Comparison of ENCODE assay signal across 9 cellular contexts in genomic region chr11:27694992-27695391, GRCh38. TPM values are rescaled to one million over a fixed set of nuclear protein-coding genes. Genes with fewer than 3 reads are reported as not detected.
A peak's percentile ranks its signal among the peaks of the same experiment; 100 is the strongest.
DNase-seq lines count a peak whose midpoint lies in the region; ATAC-seq and TF ChIP-seq lines count a peak whose summit lies in the region.
"Had no signal": no experiment of that assay in that cellular context is flagged by ENCODE, and none has a peak within 500 bp of the region (broad histone marks: within the 10 kb centered on the region; RNA-seq: fewer than 3 reads in every experiment).

No MANE protein-coding gene starts in this region.

- H3K9me3 ChIP-seq in Caco-2 (no peaks in the 10 kb centered on the region), RWPE2 (ENCODE audit: severe bottlenecking) (no peaks in the 10 kb centered on the region), testis (no peaks in the 10 kb centered on the region)

- 40 to 55% methylated on average over 3 of the region's 3 CpGs for WGBS in testis, 2 donors

- no peak overlapping the region for H3K4me3 Mint-ChIP-seq in Caco-2 (ENCODE audit: unreplicated experiment)
- H3K4me3 Mint-ChIP-seq: IgD-negative memory B cell had no signal

- H3K36me3 ChIP-seq in Caco-2 (ENCODE audit: control insufficient read depth, insufficient read depth, low read length), result no peaks in the 10 kb centered on the region
- no peaks in the 10 kb centered on the region for H3K36me3 ChIP-seq in RWPE2 (ENCODE audit: low read depth)
- no peaks in the 10 kb centered on the region for H3K36me3 ChIP-seq in testis (ENCODE audit: low read depth, missing control alignments)

- CTCF ChIA-PET in Caco-2 (lab: Charles Lee), result interaction anchor here (0.6 to 1.5 kb wide), 5 partner anchors 11 to 1465 kb away, joined by 3 to 6 read pairs (median 3); no protein-coding TSS in a partner anchor

- H3K4me1 ChIP-seq in Caco-2 (peaks cover 17% of the 10 kb centered on the region), RWPE2 (ENCODE audit: insufficient read depth, poor library complexity, severe bottlenecking) (peaks cover 13% of the 10 kb centered on the region), testis (peaks cover 15% of the 10 kb centered on the region)

- no peaks in the 10 kb centered on the region for H3K9me3 Mint-ChIP-seq in Caco-2 (ENCODE audit: unreplicated experiment)

- no peak overlapping the region for H3K4me3 ChIP-seq in Caco-2 (ENCODE audit: low read depth, low read length)
- H3K4me3 ChIP-seq in RWPE2 (ENCODE audit: severe bottlenecking), result no peak overlapping the region
- H3K4me3 ChIP-seq in testis, result no peak overlapping the region

- H3K27me3 Mint-ChIP-seq in Caco-2 (ENCODE audit: insufficient read depth, unreplicated experiment), result no peaks in the 10 kb centered on the region

- intact Hi-C loops in Caco-2 (cut with micrococcal nuclease; ENCODE audit: unreplicated experiment), result loop anchor here (1.0 to 10.0 kb wide), 8 partner anchors 170 to 1639 kb away; no protein-coding TSS in a partner anchor
- intact Hi-C loops in testis (cut with DNase I; ENCODE audit: low total_unique reads), result no loop called here

- H3K4me1 Mint-ChIP-seq in Caco-2 (ENCODE audit: low read depth, unreplicated experiment), result peaks cover 20% of the 10 kb centered on the region

- no peaks in the 10 kb centered on the region for H3K36me3 Mint-ChIP-seq in Caco-2 (ENCODE audit: insufficient read depth, unreplicated experiment)

- peak; percentile 27 to 58 for TF ChIP-seq CTCF in Caco-2 (IDR thresholded peaks at IDR 0.05; ENCODE audit: insufficient read depth in 1 of 2, low read depth in 1 of 2, low read length in 1 of 2, severe bottlenecking in 1 of 2, unreplicated experiment in 1 of 2)
- peak; percentile 66 for TF ChIP-seq CTCF in RWPE2 (IDR thresholded peaks at IDR 0.05; ENCODE audit: poor library complexity, severe bottlenecking)
- TF ChIP-seq CTCF in testis (IDR thresholded peaks at IDR 0.05), result no peak

- no peaks in the 10 kb centered on the region for H3K27me3 ChIP-seq in Caco-2 (replicated peaks; ENCODE audit: control insufficient read depth, insufficient read depth, low read length)
- H3K27me3 ChIP-seq in RWPE2 (ENCODE audit: insufficient read depth, poor library complexity, severe bottlenecking), result no peaks in the 10 kb centered on the region
- H3K27me3 ChIP-seq in testis, result no peaks in the 10 kb centered on the region

- BruUV-seq in Caco-2 (replicated peaks; lab: Mats Ljungman, UMichigan), result no TSS peak

- no peak for TF ChIP-seq POLR2A in testis (IDR thresholded peaks at IDR 0.05)

- no peak overlapping the region for H3K27ac ChIP-seq in RWPE2 (ENCODE audit: poor library complexity, severe bottlenecking)
- H3K27ac ChIP-seq in testis, result no peak overlapping the region

- POLR2A ChIA-PET in Caco-2 (lab: Charles Lee), result interaction anchor here (0.6 to 0.7 kb wide), 3 partner anchors 24 to 425 kb away, joined by 5 to 7 read pairs (median 6); partner anchors contain the start of gene LIN7C

- DNase-seq in Caco-2, result no peak
- DNase-seq in HCEC 1CT, result peak; percentile 66
- DNase-seq in RWPE2 (ENCODE audit: low spot score), result no peak
- DNase-seq in iris pigment epithelial cell (ENCODE audit: low read depth), result peak; percentile 43
- no peak for DNase-seq in stimulated activated CD4-positive, alpha-beta T cell treated with anti-CD3 and anti-CD28 coated beads, Interleukin-12 subunit alpha, Interleukin-12 subunit beta, amount 100 ng/mL, for 4 hours
- no peak for DNase-seq in activated T-cell treated with anti-CD3 and anti-CD28 coated beads, Interleukin-2, amount 50 U/mL, for 48 hours
- no peak for DNase-seq in testis

- no peak for ATAC-seq in RWPE2 (ENCODE audit: low read depth)
- no peak for ATAC-seq in GM21619 (IDR thresholded peaks at IDR 0.05; ENCODE audit: unreplicated experiment)

- no peak overlapping the region for H3K27ac Mint-ChIP-seq in Caco-2 (ENCODE audit: unreplicated experiment)
- H3K27ac Mint-ChIP-seq: IgD-negative memory B cell had no signal

RNA-seq across cellular contexts. Expression of gene BDNF, which starts 5.3 kb away (rescaled TPM):
- total RNA-seq in Caco-2 (2022), result 7.2 and 8.5 TPM in 2 replicates
- total RNA-seq in testis, result under 1 TPM; 0.62 to 0.87 TPM
- polyA plus RNA-seq in testis (ENCODE audit: insufficient read depth, low read depth, low replicate concordance), result 1.1 TPM
- polyA plus RNA-seq: IgD-negative memory B cell had no signal

Comparison
In these comparisons a context has a peak if more than half of its experiments do, and no peak if none do; other contexts are left out.
1. DNase-seq: peak in HCEC 1CT (single experiment) and iris pigment epithelial cell (single experiment); none in Caco-2 (0 of 2), RWPE2 (single experiment), stimulated activated CD4-positive, alpha-beta T cell treated with anti-CD3 and anti-CD28 coated beads, Interleukin-12 subunit alpha, Interleukin-12 subunit beta, amount 100 ng/mL, for 4 hours (single experiment), activated T-cell treated with anti-CD3 and anti-CD28 coated beads, Interleukin-2, amount 50 U/mL, for 48 hours (0 of 2) and testis (single experiment).
2. CTCF ChIP-seq: peak in Caco-2 (2 of 2) and RWPE2 (single experiment); none in testis (0 of 3).